Comparison of ENCODE assay signal across 24 cellular contexts in the genomic region with DNA sequence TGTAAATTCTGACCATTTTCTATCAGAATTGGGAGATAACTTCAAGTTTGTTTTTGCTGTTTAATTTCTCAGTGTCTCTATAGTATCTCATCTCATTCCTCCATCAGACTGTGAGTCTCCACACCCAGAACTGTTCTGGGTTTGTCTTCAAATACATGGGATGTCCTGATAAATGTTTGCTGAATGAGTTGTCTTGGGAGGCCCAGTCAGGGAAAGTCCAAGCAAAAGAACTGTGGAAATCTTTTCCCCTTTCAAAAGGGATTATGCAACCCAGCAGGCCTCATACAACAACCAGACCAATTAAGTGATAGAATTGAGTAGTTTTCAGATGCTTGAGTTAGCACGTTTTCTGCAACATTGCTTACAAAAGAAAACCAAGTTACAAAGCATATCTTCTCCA.
A peak's percentile ranks its signal among the peaks of the same experiment; 100 is the strongest.
DNase-seq lines count a peak whose midpoint lies in the region; ATAC-seq and TF ChIP-seq lines count a peak whose summit lies in the region.
"Had no signal": no experiment of that assay in that cellular context is flagged by ENCODE, and none has a peak within 500 bp of the region (broad histone marks: within the 10 kb centered on the region; RNA-seq: fewer than 3 reads in every experiment).

No MANE protein-coding gene starts in this region.

- H3K18ac ChIP-seq in trophoblast cell (ENCODE audit: low read length): no peak overlapping the region

- no CpG with 5 or more reads among the region's 1 CpG for WGBS in trophoblast cell (ENCODE audit: extremely low coverage, insufficient coverage, insufficient read length)

- no peak overlapping the region for H4K91ac ChIP-seq in trophoblast cell (ENCODE audit: low read depth, low read length)

- H3K27me3 Mint-ChIP-seq in Calu3 (ENCODE audit: unreplicated experiment): no peaks in the 10 kb centered on the region
- H3K27me3 Mint-ChIP-seq: CD8-positive, alpha-beta memory T cell; stimulated activated naive CD8-positive, alpha-beta T cell treated with anti-CD3 and anti-CD28 coated beads, Interleukin-15, amount 100 ng/mL, for 72 hours had no signal

- no TSS peak for BruUV-seq in Calu3 (replicated peaks; lab: Mats Ljungman, UMichigan)

- ATAC-seq in left ventricle myocardium superior: peak; percentile 66
- ATAC-seq: activated naive CD4-positive, alpha-beta T cell treated with anti-CD3 and anti-CD28 coated beads, Interleukin-2, amount 50 U/mL, for 72 hours; Panc1; stimulated activated naive CD8-positive, alpha-beta T cell treated with anti-CD3 and anti-CD28 coated beads, Interleukin-15, amount 100 ng/mL, for 72 hours had no signal

- peak; percentile 16 for DNase-seq in HCEC 1CT
- DNase-seq in astrocyte of the hippocampus (ENCODE audit: low read depth, low spot score): peak; percentile 39
- DNase-seq in left ventricle myocardium superior: no peak
- peak; percentile 4 for DNase-seq in skeletal muscle cell (ENCODE audit: low read depth)
- DNase-seq in NCI-H1105 (lab: John Stamatoyannopoulos, UW): no peak
- DNase-seq in trophoblast cell: no peak
- no peak for DNase-seq in iPS-NIHi7 (ENCODE audit: extremely low spot score)
- DNase-seq in Calu3: no peak
- DNase-seq: activated CD4-positive, alpha-beta T cell treated with anti-CD3 and anti-CD28 coated beads, Interleukin-2, amount 50 U/mL, for 1 hour; CD8-positive, alpha-beta memory T cell; DMS53; endodermal cell; heart right ventricle; NCI-H1417; NCI-H2081 treated with DMSO at 0.1 percent for 48 hours; NCI-H446 treated with DMSO at 0.1 percent for 48 hours; SK-N-SH; stimulated activated CD4-positive, alpha-beta T cell treated with anti-CD3 and anti-CD28 coated beads, Interleukin-12 subunit alpha, Interleukin-12 subunit beta, amount 100 ng/mL, for 4 hours; stimulated activated naive CD8-positive, alpha-beta T cell treated with anti-CD3 and anti-CD28 coated beads, Interleukin-15, amount 100 ng/mL, for 72 hours; T-helper 2 cell; transverse colon had no signal

- H3K27ac Mint-ChIP-seq in Calu3 (ENCODE audit: unreplicated experiment): no peak overlapping the region
- H3K27ac Mint-ChIP-seq: activated naive CD4-positive, alpha-beta T cell treated with anti-CD3 and anti-CD28 coated beads, Interleukin-2, amount 50 U/mL, for 72 hours; CD8-positive, alpha-beta memory T cell; endodermal cell; stimulated activated naive CD8-positive, alpha-beta T cell treated with anti-CD3 and anti-CD28 coated beads, Interleukin-15, amount 100 ng/mL, for 72 hours had no signal

- no peaks in the 10 kb centered on the region for H3K27me3 ChIP-seq in trophoblast cell (ENCODE audit: insufficient read depth, low read length)
- H3K27me3 ChIP-seq: heart right ventricle, neutrophil, transverse colon had no signal

- no peak overlapping the region for H3K23ac ChIP-seq in trophoblast cell (ENCODE audit: low read length)

- no peak overlapping the region for H2BK120ac ChIP-seq in trophoblast cell (ENCODE audit: insufficient read depth, low read length, poor library complexity)

- H3K9me3 ChIP-seq in trophoblast cell (ENCODE audit: insufficient read depth, low read depth, low read length): no peaks in the 10 kb centered on the region
- H3K9me3 ChIP-seq: neutrophil, SK-N-SH, transverse colon had no signal

- H3K4me2 ChIP-seq in trophoblast cell (ENCODE audit: low read length): no peak overlapping the region
- H3K4me2 ChIP-seq: SK-N-SH had no signal

- intact Hi-C loops in left ventricle myocardium superior (cut with micrococcal nuclease): no loop called here
- intact Hi-C loops in Calu3 (cut with micrococcal nuclease; ENCODE audit: unreplicated experiment): no loop called here

- no peak overlapping the region for H4K12ac ChIP-seq in trophoblast cell (ENCODE audit: low read depth, low read length)

- no peaks in the 10 kb centered on the region for H3K36me3 ChIP-seq in trophoblast cell (ENCODE audit: control insufficient read depth in 1 of 2, insufficient read depth in 2 of 2, low read length in 2 of 2)
- H3K36me3 ChIP-seq: heart right ventricle, neutrophil, transverse colon had no signal

- H3K4me3 Mint-ChIP-seq in Calu3 (ENCODE audit: low read depth, unreplicated experiment): no peak overlapping the region
- H3K4me3 Mint-ChIP-seq: CD8-positive, alpha-beta memory T cell; endodermal cell; stimulated activated naive CD8-positive, alpha-beta T cell treated with anti-CD3 and anti-CD28 coated beads, Interleukin-15, amount 100 ng/mL, for 72 hours had no signal

- no peak for TF ChIP-seq CTCF in Calu3 (IDR thresholded peaks at IDR 0.05; ENCODE audit: unreplicated experiment)

- no peaks in the 10 kb centered on the region for H3K4me1 ChIP-seq in trophoblast cell (ENCODE audit: control insufficient read depth in 1 of 2, insufficient read depth in 2 of 2, low read length in 2 of 2)
- H3K4me1 ChIP-seq: transverse colon had no signal

- H3K79me2 ChIP-seq in trophoblast cell (ENCODE audit: control insufficient read depth, insufficient read depth, low read length, poor library complexity): no peaks in the 10 kb centered on the region

- no peak overlapping the region for H4K8ac ChIP-seq in trophoblast cell (ENCODE audit: low read depth, low read length)

- H3K14ac ChIP-seq in trophoblast cell (ENCODE audit: low read length): no peak overlapping the region

- CTCF ChIA-PET in Calu3 (lab: Charles Lee): no interaction called here

- H3K9ac ChIP-seq in trophoblast cell (ENCODE audit: low read length): no peak overlapping the region
- H3K9ac ChIP-seq: SK-N-SH had no signal

- H3K36me3 Mint-ChIP-seq in Calu3 (ENCODE audit: insufficient read depth, unreplicated experiment): no peaks in the 10 kb centered on the region
- H3K36me3 Mint-ChIP-seq: CD8-positive, alpha-beta memory T cell had no signal

- peaks cover 9% of the 10 kb centered on the region for H3K9me3 Mint-ChIP-seq in Calu3 (ENCODE audit: low read depth, unreplicated experiment)
- H3K9me3 Mint-ChIP-seq: endodermal cell had no signal

- H3K27ac ChIP-seq in trophoblast cell (ENCODE audit: low read depth, low read length): no peak overlapping the region
- H3K27ac ChIP-seq: heart right ventricle, neutrophil, transverse colon had no signal

- no peak overlapping the region for H3K4ac ChIP-seq in trophoblast cell (ENCODE audit: low read depth, low read length)

- H2AK5ac ChIP-seq in trophoblast cell (ENCODE audit: low read length): no peak overlapping the region

- no peak overlapping the region for H2BK12ac ChIP-seq in trophoblast cell (ENCODE audit: low read length)

- H3K4me3 ChIP-seq in skeletal muscle cell (ENCODE audit: low read depth, low read length) (no peak overlapping the region), trophoblast cell (ENCODE audit: low read depth, low read length) (no peak overlapping the region)
- H3K4me3 ChIP-seq: heart right ventricle, transverse colon had no signal

- H2BK5ac ChIP-seq in trophoblast cell (ENCODE audit: low read depth, low read length, poor library complexity): no peak overlapping the region

- H2AFZ ChIP-seq in trophoblast cell (ENCODE audit: insufficient read depth, low read length, poor library complexity): no peak overlapping the region

- H3K79me1 ChIP-seq in trophoblast cell (ENCODE audit: low read length): no peaks in the 10 kb centered on the region

- no peaks in the 10 kb centered on the region for H3K4me1 Mint-ChIP-seq in Calu3 (ENCODE audit: low read depth, unreplicated experiment)
- H3K4me1 Mint-ChIP-seq: CD8-positive, alpha-beta memory T cell; stimulated activated naive CD8-positive, alpha-beta T cell treated with anti-CD3 and anti-CD28 coated beads, Interleukin-15, amount 100 ng/mL, for 72 hours had no signal

Comparison
In these comparisons a context has a peak if more than half of its experiments do, and no peak if none do; other contexts are left out.
1. DNase-seq: peak in HCEC 1CT (single experiment), astrocyte of the hippocampus (single experiment) and skeletal muscle cell (single experiment); none in left ventricle myocardium superior (single experiment), NCI-H1105 (single experiment), trophoblast cell (0 of 2), iPS-NIHi7 (single experiment) and Calu3 (single experiment).